Comparison of ENCODE assay signal across 8 cellular contexts in genomic region chr11:65500262-65501004, GRCh38. TPM values are rescaled to one million over a fixed set of nuclear protein-coding genes. Genes with fewer than 3 reads are reported as not detected.
DNase-seq lines count a peak whose midpoint lies in the region; ATAC-seq and TF ChIP-seq lines count a peak whose summit lies in the region.

No MANE protein-coding gene starts in this region.

- H3K36me3 Mint-ChIP-seq in activated naive CD4-positive, alpha-beta T cell treated with anti-CD3 and anti-CD28 coated beads for 36 hours (ENCODE audit: low read depth) = no peaks in the 10 kb centered on the region
- peaks cover 20% of the 10 kb centered on the region for H3K36me3 Mint-ChIP-seq in activated naive CD8-positive, alpha-beta T cell treated with anti-CD3 and anti-CD28 coated beads for 36 hours

- H3K4me3 ChIP-seq in GM12865 (ENCODE audit: low read depth, low read length) = peak overlapping the region; percentile 72
- H3K4me3 ChIP-seq in iPS-11a (ENCODE audit: low read depth, low read length) = peak overlapping the region; percentile 99

- intact Hi-C loops in activated naive CD4-positive, alpha-beta T cell treated with anti-CD3 and anti-CD28 coated beads for 36 hours (cut with micrococcal nuclease) = no loop called here

- H3K4me1 Mint-ChIP-seq in activated naive CD4-positive, alpha-beta T cell treated with anti-CD3 and anti-CD28 coated beads for 36 hours (ENCODE audit: low read depth) = peaks cover 24% of the 10 kb centered on the region
- peaks cover 37% of the 10 kb centered on the region for H3K4me1 Mint-ChIP-seq in activated naive CD8-positive, alpha-beta T cell treated with anti-CD3 and anti-CD28 coated beads for 36 hours

- no peak overlapping the region for H3K27ac Mint-ChIP-seq in activated naive CD4-positive, alpha-beta T cell treated with anti-CD3 and anti-CD28 coated beads for 36 hours
- H3K27ac Mint-ChIP-seq in activated naive CD8-positive, alpha-beta T cell treated with anti-CD3 and anti-CD28 coated beads for 36 hours = no peak overlapping the region

- no peak for ATAC-seq in GM19351 (IDR thresholded peaks at IDR 0.05; ENCODE audit: unreplicated experiment)

- H3K4me3 Mint-ChIP-seq in activated naive CD4-positive, alpha-beta T cell treated with anti-CD3 and anti-CD28 coated beads for 36 hours = no peak overlapping the region
- no peak overlapping the region for H3K4me3 Mint-ChIP-seq in activated naive CD8-positive, alpha-beta T cell treated with anti-CD3 and anti-CD28 coated beads for 36 hours

- CTCF ChIA-PET in activated naive CD4-positive, alpha-beta T cell treated with anti-CD3 and anti-CD28 coated beads for 36 hours (lab: Charles Lee) = interaction anchor here (0.6 to 17.7 kb wide), 5 partner anchors 23 to 81 kb away, joined by 3 to 359 read pairs (median 5); partner anchors contain the start of gene NEAT1

- H3K27me3 Mint-ChIP-seq in activated naive CD4-positive, alpha-beta T cell treated with anti-CD3 and anti-CD28 coated beads for 36 hours (ENCODE audit: low read depth) = no peaks in the 10 kb centered on the region
- H3K27me3 Mint-ChIP-seq in activated naive CD8-positive, alpha-beta T cell treated with anti-CD3 and anti-CD28 coated beads for 36 hours = peaks cover 12% of the 10 kb centered on the region

- TF ChIP-seq CTCF in GM12865 (IDR thresholded peaks at IDR 0.05; ENCODE audit: insufficient read depth, low read depth, low read length, missing control alignments) = no peak

- peak; percentile 61 for DNase-seq in GM12865 (ENCODE audit: low read depth)
- peak; percentile 56 for DNase-seq in NCI-H1694 (lab: John Stamatoyannopoulos, UW)
- peak; percentile 46 for DNase-seq in activated naive CD4-positive, alpha-beta T cell treated with anti-CD3 and anti-CD28 coated beads for 36 hours
- DNase-seq in stimulated activated CD4-positive, alpha-beta T cell treated with anti-CD3 and anti-CD28 coated beads, Interleukin-4, amount 100 ng/mL, for 24 hours = peak; percentile 53
- DNase-seq in activated naive CD8-positive, alpha-beta T cell treated with anti-CD3 and anti-CD28 coated beads for 36 hours = no peak
- no peak for DNase-seq in NCI-H510A treated with DMSO at 0.1 percent for 48 hours (lab: John Stamatoyannopoulos, UW)

- H3K9me3 Mint-ChIP-seq in activated naive CD4-positive, alpha-beta T cell treated with anti-CD3 and anti-CD28 coated beads for 36 hours = no peaks in the 10 kb centered on the region
- H3K9me3 Mint-ChIP-seq in activated naive CD8-positive, alpha-beta T cell treated with anti-CD3 and anti-CD28 coated beads for 36 hours = no peaks in the 10 kb centered on the region

RNA-seq across cellular contexts. Expression of gene MALAT1, which starts 1.6 kb away (rescaled TPM):
- over 10,000 TPM; 10,460 to 10,508 TPM for total RNA-seq in activated naive CD4-positive, alpha-beta T cell treated with anti-CD3 and anti-CD28 coated beads for 36 hours
- 1,000 to 10,000 TPM; 2,463 to 2,829 TPM for total RNA-seq in activated naive CD8-positive, alpha-beta T cell treated with anti-CD3 and anti-CD28 coated beads for 36 hours

RNA-seq across cellular contexts. Expression of gene SCYL1, which starts 24.4 kb away (rescaled TPM):
- total RNA-seq in activated naive CD4-positive, alpha-beta T cell treated with anti-CD3 and anti-CD28 coated beads for 36 hours = 10 to 100 TPM; 57.9 to 58.3 TPM
- total RNA-seq in activated naive CD8-positive, alpha-beta T cell treated with anti-CD3 and anti-CD28 coated beads for 36 hours = 10 to 100 TPM; 70.5 to 80.3 TPM

RNA-seq across cellular contexts. Expression of gene LTBP3, which starts 57.7 kb away (rescaled TPM):
- 10 to 100 TPM; 39.7 to 45.7 TPM for total RNA-seq in activated naive CD4-positive, alpha-beta T cell treated with anti-CD3 and anti-CD28 coated beads for 36 hours
- 10 to 100 TPM; 35.5 to 36.0 TPM for total RNA-seq in activated naive CD8-positive, alpha-beta T cell treated with anti-CD3 and anti-CD28 coated beads for 36 hours

Comparison
In these comparisons a context has a peak if more than half of its experiments do, and no peak if none do; other contexts are left out.
1. DNase-seq: peak in GM12865 (single experiment), NCI-H1694 (single experiment), activated naive CD4-positive, alpha-beta T cell treated with anti-CD3 and anti-CD28 coated beads for 36 hours (single experiment) and stimulated activated CD4-positive, alpha-beta T cell treated with anti-CD3 and anti-CD28 coated beads, Interleukin-4, amount 100 ng/mL, for 24 hours (single experiment); none in activated naive CD8-positive, alpha-beta T cell treated with anti-CD3 and anti-CD28 coated beads for 36 hours (single experiment) and NCI-H510A treated with DMSO at 0.1 percent for 48 hours (single experiment).